1 cellular context compared by ENCODE assay signal in the genomic region with DNA sequence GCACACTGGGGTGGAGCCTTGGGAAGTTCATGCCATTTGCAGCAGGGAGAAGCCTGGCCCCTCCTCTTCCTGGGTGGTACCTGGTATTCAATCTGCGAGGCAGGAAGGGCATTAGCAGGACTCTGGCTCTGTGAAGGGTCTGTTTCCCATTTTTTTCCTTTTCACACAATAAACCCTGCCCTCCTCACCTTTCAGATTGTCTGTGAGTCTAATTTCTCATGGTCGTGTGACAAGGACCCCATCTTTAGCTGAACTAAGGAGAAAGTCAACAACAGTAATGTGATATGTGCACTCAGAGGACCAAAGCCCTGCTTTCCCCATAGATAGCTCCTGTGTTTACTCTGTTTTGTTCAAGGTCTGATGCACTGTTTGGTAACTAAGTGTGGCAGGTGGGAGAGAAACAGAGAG.
TF ChIP-seq lines count a peak whose summit lies in the region.

No MANE protein-coding gene starts in this region.

TF ChIP-seq in HepG2, 621 proteins besides CTCF, POLR2A, EP300 and RAD21 (continued from another document and continues in another):
- TF ChIP-seq KLF6 (CRISPR knock-in tag; IDR thresholded peaks at IDR 0.05) (peak; percentile 65; the same call in 1 of the 2 replicates), MZF1 (CRISPR knock-in tag; IDR thresholded peaks at IDR 0.05; ENCODE audit: borderline replicate concordance) (no peak), ZNF709 (CRISPR knock-in tag; IDR thresholded peaks at IDR 0.05) (0 out of 2 replicates have a peak, but pooled peaks have one; percentile 34), SIN3B (IDR thresholded peaks at IDR 0.05; ENCODE audit: low read length) (no peak), FOXP4 (CRISPR knock-in tag; IDR thresholded peaks at IDR 0.05) (peak; percentile 90), TCF7L2 (IDR thresholded peaks at IDR 0.05; ENCODE audit: low read depth, low read length) (no peak), ZBTB20 (CRISPR knock-in tag; IDR thresholded peaks at IDR 0.05; ENCODE audit: borderline replicate concordance, low read depth) (peak; percentile 66; the same call in 1 of the 2 replicates), IRF2 (CRISPR knock-in tag; IDR thresholded peaks at IDR 0.05) (peak; percentile 38; the same call in 1 of the 2 replicates), HNF4A (CRISPR knock-in tag; IDR thresholded peaks at IDR 0.05) (peak; percentile 84), DR1 (CRISPR knock-in tag; IDR thresholded peaks at IDR 0.05) (no peak), HNF1B (CRISPR knock-in tag; IDR thresholded peaks at IDR 0.05) (peak; percentile 87), AGO2 (optimal IDR thresholded peaks at IDR 0.05; ENCODE audit: low read depth, low read length) (no peak), HMGA1 (CRISPR knock-in tag; conservative IDR thresholded peaks at IDR 0.05) (no peak), BHLHE40 (IDR thresholded peaks at IDR 0.05; ENCODE audit: low read length) (peak; percentile 66; the same call in 1 of the 2 replicates), HNRNPL (IDR thresholded peaks at IDR 0.05; ENCODE audit: low read depth, low read length) (no peak), ZNF547 (CRISPR knock-in tag; IDR thresholded peaks at IDR 0.05) (0 out of 2 replicates have a peak, but pooled peaks have one; percentile 34), FOSL2 (CRISPR knock-in tag; IDR thresholded peaks at IDR 0.05) (peak; percentile 45; the same call in 1 of the 2 replicates), ZFP36 (IDR thresholded peaks at IDR 0.05; ENCODE audit: borderline replicate concordance, low read depth, low read length, partially characterized antibody) (no peak), ZNF468 (CRISPR knock-in tag; IDR thresholded peaks at IDR 0.05) (no peak), NR2F1 (CRISPR knock-in tag; IDR thresholded peaks at IDR 0.05) (no peak; a peak in 1 of 4 replicates), ETS1 (CRISPR knock-in tag; IDR thresholded peaks at IDR 0.05) (no peak), ZBTB34 (CRISPR knock-in tag; IDR thresholded peaks at IDR 0.05) (no peak), ZBTB46 (CRISPR knock-in tag; IDR thresholded peaks at IDR 0.05; ENCODE audit: borderline replicate concordance) (no peak), MBD4 (IDR thresholded peaks at IDR 0.05; ENCODE audit: borderline replicate concordance, low read length) (peak; percentile 64; the same call in 1 of the 2 replicates), ZBTB39 (CRISPR knock-in tag; IDR thresholded peaks at IDR 0.05) (no peak), BRF2 (CRISPR knock-in tag; IDR thresholded peaks at IDR 0.05) (peak; percentile 41; the same call in 1 of the 2 replicates), MXD4 (CRISPR knock-in tag; IDR thresholded peaks at IDR 0.05) (0 out of 2 replicates have a peak, but pooled peaks have one; percentile 31), TIGD3 (CRISPR knock-in tag; IDR thresholded peaks at IDR 0.05; ENCODE audit: borderline replicate concordance) (no peak), MIER2 (CRISPR knock-in tag; IDR thresholded peaks at IDR 0.05) (no peak), KDM2A (CRISPR knock-in tag; IDR thresholded peaks at IDR 0.05; ENCODE audit: borderline replicate concordance, low read depth) (0 out of 2 replicates have a peak, but pooled peaks have one; percentile 33), ELF3 (CRISPR knock-in tag; IDR thresholded peaks at IDR 0.05) (0 out of 2 replicates have a peak, but pooled peaks have one; percentile 21)
- TF ChIP-seq, protein P1, sequence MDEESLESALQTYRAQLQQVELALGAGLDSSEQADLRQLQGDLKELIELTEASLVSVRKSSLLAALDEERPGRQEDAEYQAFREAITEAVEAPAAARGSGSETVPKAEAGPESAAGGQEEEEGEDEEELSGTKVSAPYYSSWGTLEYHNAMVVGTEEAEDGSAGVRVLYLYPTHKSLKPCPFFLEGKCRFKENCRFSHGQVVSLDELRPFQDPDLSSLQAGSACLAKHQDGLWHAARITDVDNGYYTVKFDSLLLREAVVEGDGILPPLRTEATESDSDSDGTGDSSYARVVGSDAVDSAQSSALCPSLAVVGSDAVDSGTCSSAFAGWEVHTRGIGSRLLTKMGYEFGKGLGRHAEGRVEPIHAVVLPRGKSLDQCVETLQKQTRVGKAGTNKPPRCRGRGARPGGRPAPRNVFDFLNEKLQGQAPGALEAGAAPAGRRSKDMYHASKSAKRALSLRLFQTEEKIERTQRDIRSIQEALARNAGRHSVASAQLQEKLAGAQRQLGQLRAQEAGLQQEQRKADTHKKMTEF (CRISPR knock-in tag; IDR thresholded peaks at IDR 0.05): peak; percentile 74
- TF ChIP-seq, protein P2, sequence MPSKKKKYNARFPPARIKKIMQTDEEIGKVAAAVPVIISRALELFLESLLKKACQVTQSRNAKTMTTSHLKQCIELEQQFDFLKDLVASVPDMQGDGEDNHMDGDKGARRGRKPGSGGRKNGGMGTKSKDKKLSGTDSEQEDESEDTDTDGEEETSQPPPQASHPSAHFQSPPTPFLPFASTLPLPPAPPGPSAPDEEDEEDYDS (CRISPR knock-in tag; IDR thresholded peaks at IDR 0.05): 0 out of 2 replicates have a peak, but pooled peaks have one; percentile 30
- TF ChIP-seq, protein P3, sequence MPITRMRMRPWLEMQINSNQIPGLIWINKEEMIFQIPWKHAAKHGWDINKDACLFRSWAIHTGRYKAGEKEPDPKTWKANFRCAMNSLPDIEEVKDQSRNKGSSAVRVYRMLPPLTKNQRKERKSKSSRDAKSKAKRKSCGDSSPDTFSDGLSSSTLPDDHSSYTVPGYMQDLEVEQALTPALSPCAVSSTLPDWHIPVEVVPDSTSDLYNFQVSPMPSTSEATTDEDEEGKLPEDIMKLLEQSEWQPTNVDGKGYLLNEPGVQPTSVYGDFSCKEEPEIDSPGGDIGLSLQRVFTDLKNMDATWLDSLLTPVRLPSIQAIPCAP (CRISPR knock-in tag; IDR thresholded peaks at IDR 0.05; ENCODE audit: low read depth): no peak
- TF ChIP-seq, protein P4, sequence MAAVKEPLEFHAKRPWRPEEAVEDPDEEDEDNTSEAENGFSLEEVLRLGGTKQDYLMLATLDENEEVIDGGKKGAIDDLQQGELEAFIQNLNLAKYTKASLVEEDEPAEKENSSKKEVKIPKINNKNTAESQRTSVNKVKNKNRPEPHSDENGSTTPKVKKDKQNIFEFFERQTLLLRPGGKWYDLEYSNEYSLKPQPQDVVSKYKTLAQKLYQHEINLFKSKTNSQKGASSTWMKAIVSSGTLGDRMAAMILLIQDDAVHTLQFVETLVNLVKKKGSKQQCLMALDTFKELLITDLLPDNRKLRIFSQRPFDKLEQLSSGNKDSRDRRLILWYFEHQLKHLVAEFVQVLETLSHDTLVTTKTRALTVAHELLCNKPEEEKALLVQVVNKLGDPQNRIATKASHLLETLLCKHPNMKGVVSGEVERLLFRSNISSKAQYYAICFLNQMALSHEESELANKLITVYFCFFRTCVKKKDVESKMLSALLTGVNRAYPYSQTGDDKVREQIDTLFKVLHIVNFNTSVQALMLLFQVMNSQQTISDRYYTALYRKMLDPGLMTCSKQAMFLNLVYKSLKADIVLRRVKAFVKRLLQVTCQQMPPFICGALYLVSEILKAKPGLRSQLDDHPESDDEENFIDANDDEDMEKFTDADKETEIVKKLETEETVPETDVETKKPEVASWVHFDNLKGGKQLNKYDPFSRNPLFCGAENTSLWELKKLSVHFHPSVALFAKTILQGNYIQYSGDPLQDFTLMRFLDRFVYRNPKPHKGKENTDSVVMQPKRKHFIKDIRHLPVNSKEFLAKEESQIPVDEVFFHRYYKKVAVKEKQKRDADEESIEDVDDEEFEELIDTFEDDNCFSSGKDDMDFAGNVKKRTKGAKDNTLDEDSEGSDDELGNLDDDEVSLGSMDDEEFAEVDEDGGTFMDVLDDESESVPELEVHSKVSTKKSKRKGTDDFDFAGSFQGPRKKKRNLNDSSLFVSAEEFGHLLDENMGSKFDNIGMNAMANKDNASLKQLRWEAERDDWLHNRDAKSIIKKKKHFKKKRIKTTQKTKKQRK (IDR thresholded peaks at IDR 0.05; ENCODE audit: low read length): no peak
